23 cellular contexts compared by ENCODE assay signal in the genomic region with DNA sequence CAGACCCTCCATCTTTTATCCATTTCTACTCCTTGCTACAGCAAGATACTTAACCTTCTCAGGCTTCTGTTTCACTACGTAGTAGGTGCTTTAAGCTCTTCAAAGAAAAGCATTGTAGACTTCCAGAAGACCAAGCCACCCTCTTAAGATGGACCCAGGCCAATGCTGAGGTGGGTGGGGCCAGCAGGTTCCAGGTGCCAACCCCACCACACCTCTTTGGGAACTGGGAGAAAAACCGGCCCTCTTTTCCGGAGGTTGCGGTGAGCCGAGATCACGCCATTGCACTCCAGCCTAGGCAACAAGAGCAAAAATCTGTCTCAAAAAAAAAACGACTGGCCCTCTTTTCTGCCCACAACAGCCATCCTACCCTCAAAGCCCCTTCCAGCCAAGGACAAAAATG. TPM values are rescaled to one million over a fixed set of nuclear protein-coding genes. Genes with fewer than 3 reads are reported as not detected.
A peak's percentile ranks its signal among the peaks of the same experiment; 100 is the strongest.
DNase-seq lines count a peak whose midpoint lies in the region; ATAC-seq and TF ChIP-seq lines count a peak whose summit lies in the region.
"Had no signal": no experiment of that assay in that cellular context is flagged by ENCODE, and none has a peak within 500 bp of the region (broad histone marks: within the 10 kb centered on the region; RNA-seq: fewer than 3 reads in every experiment).

No MANE protein-coding gene starts in this region.

- peak overlapping the region; percentile 49 for H3K27ac Mint-ChIP-seq in CD8-positive, alpha-beta T cell
- peak overlapping the region in 5 of 6 donors; percentile 24 to 97 (median 49) for H3K27ac Mint-ChIP-seq in immature natural killer cell
- peak overlapping the region; percentile 71 for H3K27ac Mint-ChIP-seq in stimulated activated memory B cell treated with anti-CD40 and anti-IgM and Interleukin-4, amounts not matched to agents 10 μg/mL and 1 μg/mL and 100 μg/mL, for 72 hours
- H3K27ac Mint-ChIP-seq: activated CD4-positive, alpha-beta memory T cell treated with anti-CD3 and anti-CD28 coated beads for 36 hours; T-cell had no signal

- TF ChIP-seq CTCF in CD8-positive, alpha-beta T cell (IDR thresholded peaks at IDR 0.05), result no peak
- TF ChIP-seq CTCF in PC-9 (conservative IDR thresholded peaks at IDR 0.05), result no peak

- H3K9me3 ChIP-seq in CD8-positive, alpha-beta T cell (ENCODE audit: low read length), result no peaks in the 10 kb centered on the region
- no peaks in the 10 kb centered on the region; the same call in 1 of the 2 replicates for H3K9me3 ChIP-seq in PC-9 (ENCODE audit: insufficient read depth, low read depth)
- H3K9me3 ChIP-seq: prostate gland, tibial nerve had no signal

- no peak for DNase-seq in CD8-positive, alpha-beta T cell
- peak in 1 of 2 experiments; percentile 3 for DNase-seq in PC-9
- DNase-seq in immature natural killer cell, result no peak
- no peak for DNase-seq in GM19238 (ENCODE audit: insufficient read length, low spot score)
- DNase-seq: activated CD4-positive, alpha-beta memory T cell treated with anti-CD3 and anti-CD28 coated beads for 36 hours; activated gamma-delta T cell; activated T-cell treated with anti-CD3 and anti-CD28 coated beads for 4 hours; foreskin melanocyte; hypothalamus; kidney glomerular epithelial cell; mammary epithelial cell; NCI-H774; OCI-M1; stimulated activated naive CD8-positive, alpha-beta T cell treated with anti-CD3 and anti-CD28 coated beads, Interleukin-15, Interleukin-2, amounts not matched to agents 100 U/mL and 50 U/mL, for 24 hours; T-cell had no signal

- intact Hi-C loops in CD8-positive, alpha-beta T cell (cut with DNase I, micrococcal nuclease), result loop anchor here in 1 of 2 experiments (10.0 kb wide), 1 partner anchor 1391 kb away; a partner anchor contains a TSS
- intact Hi-C loops in PC-9 (cut with micrococcal nuclease; ENCODE audit: unreplicated experiment), result no loop called here

- H3K27ac ChIP-seq in CD8-positive, alpha-beta T cell (ENCODE audit: low read depth, low read length), result no peak overlapping the region
- H3K27ac ChIP-seq in PC-9, result peak overlapping the region; percentile 98
- H3K27ac ChIP-seq: epithelial cell of prostate, prostate gland had no signal

- peaks cover 14% of the 10 kb centered on the region for H3K4me1 ChIP-seq in CD8-positive, alpha-beta T cell (ENCODE audit: insufficient read depth, low read length)
- H3K4me1 ChIP-seq in PC-9 (replicated peaks; ENCODE audit: insufficient read depth), result peaks cover 78% of the 10 kb centered on the region

- H2AFZ ChIP-seq in PC-9, result no peak overlapping the region

- H3K4me3 Mint-ChIP-seq in CD8-positive, alpha-beta T cell, result no peak overlapping the region
- H3K4me3 Mint-ChIP-seq in immature natural killer cell, result peak overlapping the region in 2 of 5 donors; percentile 6 to 8
- no peak overlapping the region for H3K4me3 Mint-ChIP-seq in stimulated activated memory B cell treated with anti-CD40 and anti-IgM and Interleukin-4, amounts not matched to agents 10 μg/mL and 1 μg/mL and 100 μg/mL, for 72 hours
- H3K4me3 Mint-ChIP-seq: activated CD4-positive, alpha-beta memory T cell treated with anti-CD3 and anti-CD28 coated beads for 36 hours; T-cell had no signal

- POLR2A ChIA-PET in CD8-positive, alpha-beta T cell (lab: Charles Lee), result no interaction called here
- POLR2A ChIA-PET in PC-9 (lab: Charles Lee; ENCODE audit: unreplicated experiment), result interaction anchor here (0.6 to 0.9 kb wide), 2 partner anchors 11 to 30 kb away, joined by 5 to 12 read pairs; a partner anchor contains a TSS

- H3K4me3 ChIP-seq in CD8-positive, alpha-beta T cell (ENCODE audit: low read depth, low read length), result no peak overlapping the region
- no peak overlapping the region for H3K4me3 ChIP-seq in PC-9
- H3K4me3 ChIP-seq: dorsolateral prefrontal cortex, prostate gland, tibial nerve had no signal

- ATAC-seq in CD8-positive, alpha-beta T cell, result no peak
- no peak for ATAC-seq in stimulated activated memory B cell treated with anti-CD40 and anti-IgM and Interleukin-4, amounts not matched to agents 10 μg/mL and 1 μg/mL and 100 μg/mL, for 72 hours
- ATAC-seq in GM19395 (IDR thresholded peaks at IDR 0.05; ENCODE audit: unreplicated experiment) (no peak), HG03045 (IDR thresholded peaks at IDR 0.05; ENCODE audit: unreplicated experiment) (no peak)
- ATAC-seq: stimulated activated naive CD8-positive, alpha-beta T cell treated with anti-CD3 and anti-CD28 coated beads, Interleukin-15, Interleukin-2, amounts not matched to agents 100 U/mL and 50 U/mL, for 24 hours; T-cell had no signal

- H4K20me1 ChIP-seq in PC-9 (ENCODE audit: insufficient read depth), result no peaks in the 10 kb centered on the region

- H3K4me1 Mint-ChIP-seq in CD8-positive, alpha-beta T cell (ENCODE audit: low read depth), result peaks cover 20% of the 10 kb centered on the region
- H3K4me1 Mint-ChIP-seq in immature natural killer cell, result peaks cover 6 to 14% of the 10 kb centered on the region in 2 donors
- H3K4me1 Mint-ChIP-seq in stimulated activated memory B cell treated with anti-CD40 and anti-IgM and Interleukin-4, amounts not matched to agents 10 μg/mL and 1 μg/mL and 100 μg/mL, for 72 hours, result peaks cover 36% of the 10 kb centered on the region

- peak overlapping the region; percentile 62; the same call in 1 of the 2 replicates for H3K4me2 ChIP-seq in PC-9

- H3K27me3 Mint-ChIP-seq in CD8-positive, alpha-beta T cell (ENCODE audit: low read depth), result no peaks in the 10 kb centered on the region
- peaks cover 0 to 2% (median 0%) of the 10 kb centered on the region in 3 donors for H3K27me3 Mint-ChIP-seq in immature natural killer cell (ENCODE audit: low read depth in 3 of 3)
- H3K27me3 Mint-ChIP-seq in stimulated activated memory B cell treated with anti-CD40 and anti-IgM and Interleukin-4, amounts not matched to agents 10 μg/mL and 1 μg/mL and 100 μg/mL, for 72 hours, result no peaks in the 10 kb centered on the region
- H3K27me3 Mint-ChIP-seq: activated CD4-positive, alpha-beta memory T cell treated with anti-CD3 and anti-CD28 coated beads for 36 hours; T-cell had no signal

- H3F3A ChIP-seq in PC-9 (ENCODE audit: insufficient read depth, low read depth), result peaks cover 64% of the 10 kb centered on the region

- CTCF ChIA-PET in CD8-positive, alpha-beta T cell (lab: Charles Lee), result interaction anchor here (1.6 kb wide), 1 partner anchor 31 kb away, joined by 4 read pairs; no protein-coding TSS in a partner anchor
- CTCF ChIA-PET in PC-9 (lab: Charles Lee), result interaction anchor here (0.6 kb wide), 1 partner anchor 27 kb away, joined by 4 read pairs; no protein-coding TSS in a partner anchor

- H3K36me3 ChIP-seq in CD8-positive, alpha-beta T cell (ENCODE audit: insufficient read depth, low read length), result no peaks in the 10 kb centered on the region
- H3K36me3 ChIP-seq in PC-9 (ENCODE audit: low read depth), result no peaks in the 10 kb centered on the region
- H3K36me3 ChIP-seq: prostate gland, tibial nerve had no signal

- no peaks in the 10 kb centered on the region for H3K79me2 ChIP-seq in PC-9 (ENCODE audit: low read depth)

- H3K9me3 Mint-ChIP-seq in CD8-positive, alpha-beta T cell, result no peaks in the 10 kb centered on the region
- no peaks in the 10 kb centered on the region for H3K9me3 Mint-ChIP-seq in immature natural killer cell
- H3K9me3 Mint-ChIP-seq in stimulated activated memory B cell treated with anti-CD40 and anti-IgM and Interleukin-4, amounts not matched to agents 10 μg/mL and 1 μg/mL and 100 μg/mL, for 72 hours, result no peaks in the 10 kb centered on the region
- H3K9me3 Mint-ChIP-seq: activated CD4-positive, alpha-beta memory T cell treated with anti-CD3 and anti-CD28 coated beads for 36 hours; nephron; T-cell had no signal

- no peaks in the 10 kb centered on the region for H3K27me3 ChIP-seq in CD8-positive, alpha-beta T cell (ENCODE audit: insufficient read depth, low read length)
- no peaks in the 10 kb centered on the region for H3K27me3 ChIP-seq in PC-9 (ENCODE audit: insufficient read depth, low read depth)
- H3K27me3 ChIP-seq: dorsolateral prefrontal cortex, tibial nerve had no signal

- H3K9me2 ChIP-seq in PC-9 (ENCODE audit: insufficient read depth), result no peaks in the 10 kb centered on the region

- no TSS peak for BruUV-seq in PC-9 (replicated peaks; lab: Mats Ljungman, UMichigan)

- no peaks in the 10 kb centered on the region for H3K36me3 Mint-ChIP-seq in CD8-positive, alpha-beta T cell
- H3K36me3 Mint-ChIP-seq in immature natural killer cell, result no peaks in the 10 kb centered on the region
- no peaks in the 10 kb centered on the region for H3K36me3 Mint-ChIP-seq in stimulated activated memory B cell treated with anti-CD40 and anti-IgM and Interleukin-4, amounts not matched to agents 10 μg/mL and 1 μg/mL and 100 μg/mL, for 72 hours
- H3K36me3 Mint-ChIP-seq: activated CD4-positive, alpha-beta memory T cell treated with anti-CD3 and anti-CD28 coated beads for 36 hours; T-cell had no signal

RNA-seq across cellular contexts. Expression of a gene that starts 10.6 kb away (rescaled TPM):
- total RNA-seq in CD8-positive, alpha-beta T cell, result 100 to 1,000 TPM; 107 to 113 TPM
- total RNA-seq in PC-9 (2021), result 1,825 and 1,951 TPM in 2 replicates
- 10 to 100 TPM in 2 of 3 donors, 1 to 10 TPM in 1; 9.8 to 22.1 (median 19.6) TPM for polyA plus RNA-seq in immature natural killer cell

RNA-seq across cellular contexts. Expression of a gene that starts 22.7 kb away (rescaled TPM):
- total RNA-seq in CD8-positive, alpha-beta T cell, result 10 to 100 TPM; 12.7 to 14.2 TPM
- total RNA-seq in PC-9 (2021), result 32.8 and 35.2 TPM in 2 replicates
- 100 to 1,000 TPM in 1 of 3 donors, 10 to 100 TPM in 2; 86.1 to 101 (median 89.1) TPM for polyA plus RNA-seq in immature natural killer cell

Comparison
In these comparisons a context has a peak if more than half of its experiments do, and no peak if none do; other contexts are left out.
1. RNA of a gene that starts 10.6 kb away (total RNA-seq): 1,825 to 1,951 TPM in PC-9; 107 to 113 TPM in CD8-positive, alpha-beta T cell; every median in the first group is over 10 times any median in the second.
2. Peak in every context shown above with its lines, with median percentiles within 50 percentile points of each other: H3K27ac Mint-ChIP-seq.